In the genomic region with DNA sequence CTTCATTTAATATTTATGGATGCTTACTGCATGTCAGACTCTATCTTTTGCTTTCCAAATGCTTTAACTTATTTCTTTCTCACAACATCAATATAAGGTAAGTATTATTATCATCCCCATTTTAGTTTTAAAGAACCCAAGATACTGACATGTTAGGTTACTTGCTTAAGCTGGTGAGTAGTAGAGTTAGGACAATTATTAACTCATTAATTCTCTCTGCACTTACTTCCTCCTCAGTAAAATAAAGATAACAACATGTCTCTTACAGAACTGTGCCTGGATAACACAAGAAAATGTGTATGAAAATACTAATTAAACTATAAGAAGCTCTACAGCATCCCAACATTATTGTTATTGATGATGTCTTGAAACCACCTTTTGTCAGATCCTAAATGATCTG, we compare ENCODE assay signal across 24 cellular contexts.
A peak's percentile ranks its signal among the peaks of the same experiment; 100 is the strongest.
DNase-seq lines count a peak whose midpoint lies in the region; TF ChIP-seq lines count a peak whose summit lies in the region.
"Had no signal": no experiment of that assay in that cellular context is flagged by ENCODE, and none has a peak within 500 bp of the region (broad histone marks: within the 10 kb centered on the region; RNA-seq: fewer than 3 reads in every experiment).

No MANE protein-coding gene starts in this region.

- H3K4me3 Mint-ChIP-seq in nephron, result no peak overlapping the region
- H3K4me3 Mint-ChIP-seq: CD14-positive monocyte; CD4-positive, alpha-beta memory T cell; CD4-positive, CD25-positive, alpha-beta regulatory T cell; CD8-positive, alpha-beta memory T cell had no signal

- H3K27me3 Mint-ChIP-seq in nephron (ENCODE audit: low read depth), result peaks cover 3% of the 10 kb centered on the region
- H3K27me3 Mint-ChIP-seq: CD4-positive, alpha-beta memory T cell; CD4-positive, CD25-positive, alpha-beta regulatory T cell; CD8-positive, alpha-beta memory T cell had no signal

- H3K9me3 Mint-ChIP-seq in nephron, result peaks cover 3% of the 10 kb centered on the region

- TF ChIP-seq CTCF in epithelial cell of proximal tubule (conservative IDR thresholded peaks at IDR 0.05; ENCODE audit: low read depth, low read length), result no peak
- TF ChIP-seq CTCF in nephron (IDR thresholded peaks at IDR 0.05; ENCODE audit: unreplicated experiment in 3 of 3), result no peak

- H3K27ac Mint-ChIP-seq in nephron, result peak overlapping the region in 2 of 3 experiments; percentile 1 to 64
- H3K27ac Mint-ChIP-seq: CD4-positive, alpha-beta memory T cell; CD4-positive, CD25-positive, alpha-beta regulatory T cell; CD8-positive, alpha-beta memory T cell had no signal

- H3K36me3 Mint-ChIP-seq in nephron (ENCODE audit: low read depth), result no peaks in the 10 kb centered on the region
- H3K36me3 Mint-ChIP-seq: CD14-positive monocyte; CD4-positive, alpha-beta memory T cell; CD4-positive, CD25-positive, alpha-beta regulatory T cell; CD8-positive, alpha-beta memory T cell had no signal

- H3K4me1 Mint-ChIP-seq in nephron, result peaks cover 12% of the 10 kb centered on the region
- H3K4me1 Mint-ChIP-seq: CD14-positive monocyte; CD4-positive, alpha-beta memory T cell; CD4-positive, CD25-positive, alpha-beta regulatory T cell; CD8-positive, alpha-beta memory T cell had no signal

- DNase-seq in epithelial cell of proximal tubule (ENCODE audit: low read depth), result peak; percentile 20
- DNase-seq in kidney glomerular epithelial cell (lab: John Stamatoyannopoulos, UW), result peak; percentile 23
- peak; percentile 77 for DNase-seq in renal cortical epithelial cell (ENCODE audit: low read depth)
- DNase-seq in NOMO-1 treated with DMSO at 0.1 percent for 48 hours (lab: John Stamatoyannopoulos, UW; ENCODE audit: unreplicated experiment), result no peak
- no peak for DNase-seq in 8988T
- no peak for DNase-seq in cerebellar nuclear complex (lab: John Stamatoyannopoulos, UW)
- DNase-seq: ACHN; BE2C; C1 segment of cervical spinal cord; CD4-positive, alpha-beta memory T cell; CD4-positive, CD25-positive, alpha-beta regulatory T cell; CD8-positive, alpha-beta memory T cell; COR-L47; DMS 273 treated with DMSO at 0.1 percent for 48 hours; DMS153; DMS53; DMS79; DND-41; EL; GDM1 had no signal

- no peak overlapping the region for H3K4me3 ChIP-seq in epithelial cell of proximal tubule (ENCODE audit: low read depth, low read length)
- H3K4me3 ChIP-seq: BLaER1, GM12878 had no signal

Comparison
In these comparisons a context has a peak if more than half of its experiments do, and no peak if none do; other contexts are left out.
1. DNase-seq: peak in epithelial cell of proximal tubule (single experiment), kidney glomerular epithelial cell (single experiment) and renal cortical epithelial cell (single experiment); none in NOMO-1 treated with DMSO at 0.1 percent for 48 hours (single experiment), 8988T (single experiment) and cerebellar nuclear complex (0 of 2).